In genomic region chr7:428387-428786, GRCh38 we compare ENCODE assay signal across 17 cellular contexts.
DNase-seq lines count a peak whose midpoint lies in the region; ATAC-seq, FAIRE-seq and TF ChIP-seq lines count a peak whose summit lies in the region.
"Had no signal": no experiment of that assay in that cellular context is flagged by ENCODE, and none has a peak within 500 bp of the region (broad histone marks: within the 10 kb centered on the region; RNA-seq: fewer than 3 reads in every experiment).

No MANE protein-coding gene starts in this region.

- no peak overlapping the region for H3K18ac ChIP-seq in mesenchymal stem cell (ENCODE audit: low read depth in 1 of 2, low read length in 2 of 2)

- H4K91ac ChIP-seq in mesenchymal stem cell (ENCODE audit: low read length): peak overlapping the region; percentile 67

- H3K36me3 ChIP-seq in heart left ventricle: no peaks in the 10 kb centered on the region
- H3K36me3 ChIP-seq in HepG2 (replicated peaks in 1 of 2; ENCODE audit: control insufficient read depth in 1 of 2, insufficient read depth in 2 of 2, low read length in 2 of 2): no peaks in the 10 kb centered on the region
- no peaks in the 10 kb centered on the region for H3K36me3 ChIP-seq in right lobe of liver
- no peaks in the 10 kb centered on the region for H3K36me3 ChIP-seq in mesenchymal stem cell (ENCODE audit: control insufficient read depth in 1 of 2, insufficient read depth in 2 of 2, low read depth in 1 of 2, low read length in 2 of 2)
- no peaks in the 10 kb centered on the region for H3K36me3 ChIP-seq in CD8-positive, alpha-beta T cell (ENCODE audit: insufficient read depth, low read length)

- BruUV-seq in HepG2 (replicated peaks; lab: Mats Ljungman, UMichigan): no TSS peak

- intact Hi-C loops in Right ventricle myocardium inferior (cut with DNase I) (no loop called here), heart left ventricle (cut with DNase I) (no loop called here), HepG2 (cut with micrococcal nuclease; ENCODE audit: unreplicated experiment) (loop anchor here (10.0 kb wide), 1 partner anchor 54 kb away; no protein-coding TSS in a partner anchor), right lobe of liver (cut with DNase I) (no loop called here)
- intact Hi-C loops in CD8-positive, alpha-beta T cell (cut with DNase I, micrococcal nuclease): no loop called here

- no peak overlapping the region for H4K8ac ChIP-seq in mesenchymal stem cell (ENCODE audit: low read length)

- H3K14ac ChIP-seq in mesenchymal stem cell (ENCODE audit: low read length in 2 of 2): no peak overlapping the region

- no peak overlapping the region for H2BK12ac ChIP-seq in mesenchymal stem cell (ENCODE audit: low read length in 2 of 2)

- H3K27ac Mint-ChIP-seq in CD8-positive, alpha-beta T cell: no peak overlapping the region
- H3K27ac Mint-ChIP-seq: CD4-positive, alpha-beta T cell; H9 had no signal

- no peak overlapping the region for H3K4ac ChIP-seq in mesenchymal stem cell (ENCODE audit: low read depth in 1 of 2, low read length in 2 of 2)

- TF ChIP-seq POLR2A in heart left ventricle (IDR thresholded peaks at IDR 0.05) (no peak), HepG2 (IDR thresholded peaks at IDR 0.05; ENCODE audit: insufficient read depth in 1 of 2, low read depth in 2 of 2, low read length in 2 of 2) (no peak), right lobe of liver (IDR thresholded peaks at IDR 0.05) (no peak)

- H3K9me3 Mint-ChIP-seq in CD8-positive, alpha-beta T cell: no peaks in the 10 kb centered on the region
- H3K9me3 Mint-ChIP-seq: CD4-positive, alpha-beta T cell had no signal

- H3K4me2 ChIP-seq in HepG2 (ENCODE audit: low read depth, low read length) (no peak overlapping the region), mesenchymal stem cell (ENCODE audit: low read length, poor library complexity, severe bottlenecking) (no peak overlapping the region)
- H3K4me2 ChIP-seq: A549 had no signal

- no peak overlapping the region for H2AK5ac ChIP-seq in mesenchymal stem cell (ENCODE audit: low read length, severe bottlenecking)

- peaks cover 0 to 11% (median 0%) of the 10 kb centered on the region in 9 donors for H3K27me3 ChIP-seq in heart left ventricle
- peaks cover 14 to 42% of the 10 kb centered on the region in 2 experiments; a peak in 3 of 5 replicates for H3K27me3 ChIP-seq in HepG2 (ENCODE audit: control insufficient read depth in 1 of 2, insufficient read depth in 2 of 2, low read length in 2 of 2)
- no peaks in the 10 kb centered on the region for H3K27me3 ChIP-seq in right lobe of liver
- peaks cover 31 to 47% of the 10 kb centered on the region in 2 experiments for H3K27me3 ChIP-seq in mesenchymal stem cell (ENCODE audit: control insufficient read depth in 1 of 2, insufficient read depth in 1 of 2, low read length in 2 of 2)
- no peaks in the 10 kb centered on the region for H3K27me3 ChIP-seq in CD8-positive, alpha-beta T cell (ENCODE audit: insufficient read depth, low read length)

- no peak for ATAC-seq in Right ventricle myocardium inferior
- ATAC-seq in heart left ventricle: no peak
- no peak for ATAC-seq in HepG2
- no peak for ATAC-seq in right lobe of liver
- ATAC-seq in GM21390 (IDR thresholded peaks at IDR 0.05; ENCODE audit: unreplicated experiment): no peak
- ATAC-seq in CD8-positive, alpha-beta T cell: no peak
- ATAC-seq: A549 had no signal

- no peaks in the 10 kb centered on the region for H3K79me2 ChIP-seq in HepG2 (ENCODE audit: insufficient read depth, low read length)

- no peak overlapping the region for H2BK15ac ChIP-seq in mesenchymal stem cell (ENCODE audit: low read depth, poor library complexity, severe bottlenecking)

- no peak overlapping the region for H2BK5ac ChIP-seq in mesenchymal stem cell (ENCODE audit: low read depth, low read length, poor library complexity, severe bottlenecking)

- TF ChIP-seq EP300 in HepG2 (IDR thresholded peaks at IDR 0.05; ENCODE audit: low read depth in 2 of 2, low read length in 2 of 2): no peak
- no peak for TF ChIP-seq EP300 in HepG2 (CRISPR knock-in tag; IDR thresholded peaks at IDR 0.05; ENCODE audit: borderline replicate concordance)

- in situ Hi-C loops in HepG2 (cut with HindIII; ENCODE audit: extremely low pct_ligation_motif_present, low pct_unique_long_range_greater_than_20kb): no loop called here

- H2BK120ac ChIP-seq in mesenchymal stem cell (ENCODE audit: low read depth, low read length): no peak overlapping the region

- H3K4me1 ChIP-seq in heart left ventricle (peaks cover 0 to 15% (median 2%) of the 10 kb centered on the region in 12 donors), HepG2 (ENCODE audit: insufficient read depth, low read length) (peaks cover 19% of the 10 kb centered on the region), right lobe of liver (no peaks in the 10 kb centered on the region), mesenchymal stem cell (ENCODE audit: control insufficient read depth, insufficient read depth, low read depth, low read length) (no peaks in the 10 kb centered on the region)
- no peaks in the 10 kb centered on the region for H3K4me1 ChIP-seq in CD8-positive, alpha-beta T cell (ENCODE audit: insufficient read depth, low read length)
- H3K4me1 ChIP-seq: A549 had no signal

- H3K4me3 Mint-ChIP-seq in CD8-positive, alpha-beta T cell: no peak overlapping the region
- H3K4me3 Mint-ChIP-seq: CD4-positive, alpha-beta T cell; H9 had no signal

- WGBS in heart left ventricle, 4 donors: 92 to 97% (median 96%) methylated on average over 18 of the region's 18 CpGs
- WGBS in HepG2 (ENCODE audit: low lambda C conversion rate): 88% methylated on average over 18 of the region's 18 CpGs
- 90% methylated on average over 15 of the region's 18 CpGs for WGBS in right lobe of liver (ENCODE audit: insufficient coverage, low coverage, low lambda C conversion rate, missing lambda C conversion rate)
- WGBS in mesenchymal stem cell: 97% methylated on average over 16 of the region's 18 CpGs

- no peaks in the 10 kb centered on the region for H3K9me3 ChIP-seq in heart left ventricle
- H3K9me3 ChIP-seq in HepG2 (ENCODE audit: low read length): no peaks in the 10 kb centered on the region
- no peaks in the 10 kb centered on the region for H3K9me3 ChIP-seq in right lobe of liver
- H3K9me3 ChIP-seq in mesenchymal stem cell (ENCODE audit: control insufficient read depth, low read length): no peaks in the 10 kb centered on the region
- no peaks in the 10 kb centered on the region for H3K9me3 ChIP-seq in CD8-positive, alpha-beta T cell (ENCODE audit: low read length)
- H3K9me3 ChIP-seq: A549 had no signal

- no peaks in the 10 kb centered on the region for H3K36me3 Mint-ChIP-seq in CD8-positive, alpha-beta T cell

- no peak overlapping the region for H3K27ac ChIP-seq in heart left ventricle
- H3K27ac ChIP-seq in HepG2 (ENCODE audit: extremely low read length, insufficient read depth, low read length): no peak overlapping the region
- H3K27ac ChIP-seq in right lobe of liver: no peak overlapping the region
- H3K27ac ChIP-seq in mesenchymal stem cell (ENCODE audit: low read length, poor library complexity, severe bottlenecking): no peak overlapping the region
- no peak overlapping the region for H3K27ac ChIP-seq in CD8-positive, alpha-beta T cell (ENCODE audit: low read depth, low read length)
- H3K27ac ChIP-seq: 22Rv1, A549, C4-2B had no signal

- DNase-seq in Right ventricle myocardium inferior (ENCODE audit: missing footprints) (peak; percentile 37), heart left ventricle (no peak), HepG2 (ENCODE audit: low spot score) (no peak), right lobe of liver (no peak), mesenchymal stem cell (no peak)
- no peak for DNase-seq in CD8-positive, alpha-beta T cell
- DNase-seq: AML-193; CD4-positive, alpha-beta T cell; DMS79 treated with DMSO at 0.1 percent for 48 hours; GF-D8; GOT3; H9; KBM-7 had no signal

- no peaks in the 10 kb centered on the region for H3K79me1 ChIP-seq in mesenchymal stem cell (replicated peaks; ENCODE audit: low read length, poor library complexity, severe bottlenecking)

- no peak for FAIRE-seq in HepG2 (lab: Jason Lieb, UNC)
- FAIRE-seq: A549 had no signal

- no peak for TF ChIP-seq RAD21 in HepG2 (CRISPR knock-in tag; IDR thresholded peaks at IDR 0.05)

- H3K4me1 Mint-ChIP-seq in CD8-positive, alpha-beta T cell (ENCODE audit: low read depth): no peaks in the 10 kb centered on the region

- H3K9ac ChIP-seq in HepG2 (ENCODE audit: insufficient read depth, low read depth, low read length) (no peak overlapping the region), mesenchymal stem cell (ENCODE audit: low read length) (no peak overlapping the region)

- CTCF ChIA-PET in HepG2 (lab: Yijun Ruan, JAX; ENCODE audit: low intra/inter-chr PET ratio, low total read pairs): no interaction called here
- CTCF ChIA-PET in CD8-positive, alpha-beta T cell (lab: Charles Lee): no interaction called here

- TF ChIP-seq CTCF in heart left ventricle (IDR thresholded peaks at IDR 0.05): no peak
- no peak for TF ChIP-seq CTCF in HepG2 (CRISPR knock-in tag; IDR thresholded peaks at IDR 0.05)
- no peak for TF ChIP-seq CTCF in right lobe of liver (IDR thresholded peaks at IDR 0.05)
- TF ChIP-seq CTCF in CD8-positive, alpha-beta T cell (IDR thresholded peaks at IDR 0.05): no peak

- H2AFZ ChIP-seq in HepG2 (ENCODE audit: low read length) (no peak overlapping the region), mesenchymal stem cell (ENCODE audit: low read depth, low read length) (no peak overlapping the region)

- H3K4me3 ChIP-seq in heart left ventricle (no peak overlapping the region), HepG2 (replicated peaks in 1 of 3; ENCODE audit: insufficient read depth in 1 of 3, low read depth in 2 of 3, low read length in 3 of 3) (no peak overlapping the region), right lobe of liver (no peak overlapping the region), mesenchymal stem cell (ENCODE audit: insufficient read depth in 1 of 2, low read depth in 1 of 2, low read length in 2 of 2) (no peak overlapping the region)
- no peak overlapping the region for H3K4me3 ChIP-seq in CD8-positive, alpha-beta T cell (ENCODE audit: low read depth, low read length)
- H3K4me3 ChIP-seq: A549 had no signal

- no peaks in the 10 kb centered on the region for H4K20me1 ChIP-seq in HepG2 (ENCODE audit: insufficient read depth, low read length)

- POLR2A ChIA-PET in HepG2 (lab: Yijun Ruan, JAX): no interaction called here
- POLR2A ChIA-PET in CD8-positive, alpha-beta T cell (lab: Charles Lee): no interaction called here

- H3K23ac ChIP-seq in mesenchymal stem cell (ENCODE audit: low read length in 2 of 2): no peak overlapping the region

- H3K27me3 Mint-ChIP-seq in CD8-positive, alpha-beta T cell (ENCODE audit: low read depth): no peaks in the 10 kb centered on the region
- H3K27me3 Mint-ChIP-seq: CD4-positive, alpha-beta T cell had no signal
